7 cellular contexts compared by ENCODE assay signal in the genomic region with DNA sequence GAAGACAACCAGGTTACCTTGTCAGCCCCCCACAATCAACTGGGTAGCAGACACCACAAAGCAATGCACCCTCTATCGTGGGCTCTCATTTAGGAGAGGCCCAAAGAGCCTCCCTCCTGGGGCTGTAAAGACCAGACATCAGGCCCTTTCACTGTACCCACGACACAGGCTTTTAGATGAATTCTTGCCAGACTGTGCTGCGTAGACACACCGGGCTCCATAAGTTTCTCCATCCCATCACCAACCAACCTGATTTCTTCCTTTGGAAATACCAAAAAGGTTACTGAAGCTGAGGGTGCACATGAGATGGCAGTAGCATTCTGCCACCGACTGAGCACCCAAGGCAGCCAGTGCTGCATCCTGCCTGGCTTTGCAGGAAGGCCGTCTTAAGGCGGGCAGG.
"Had no signal": no experiment of that assay in that cellular context is flagged by ENCODE, and none has a peak within 500 bp of the region (broad histone marks: within the 10 kb centered on the region; RNA-seq: fewer than 3 reads in every experiment).

No MANE protein-coding gene starts in this region.

- FAIRE-seq: HepG2, HTR-8/SVneo had no signal

- H3K27ac ChIP-seq: HL-60, KMS-11 had no signal

- ATAC-seq: HepG2 had no signal

- H3K4me2 ChIP-seq: KMS-11 had no signal

- DNase-seq: IMR-90, KBM-7, KG1 had no signal

- H3K9ac ChIP-seq: KMS-11 had no signal
